1 cellular context compared by ENCODE assay signal in genomic region chr10:96651998-96652431, GRCh38.
TF ChIP-seq lines count a peak whose summit lies in the region.

No MANE protein-coding gene starts in this region.

TF ChIP-seq in GM12878, 131 proteins besides CTCF, POLR2A, EP300 and RAD21 (continued from another document and continues in another):
- no peak for TF ChIP-seq PRDM15 (CRISPR knock-in tag; IDR thresholded peaks at IDR 0.05)
- peak; percentile 99 for TF ChIP-seq IKZF2 (IDR thresholded peaks at IDR 0.05)
- TF ChIP-seq ZBTB11 (CRISPR knock-in tag; IDR thresholded peaks at IDR 0.05) = no peak
- peak; percentile 83 for TF ChIP-seq BCL3 (IDR thresholded peaks at IDR 0.05; ENCODE audit: borderline replicate concordance, insufficient read depth, low read depth, low read length, poor library complexity, severe bottlenecking)
- TF ChIP-seq SMAD1 (IDR thresholded peaks at IDR 0.05; ENCODE audit: low read depth, partially characterized antibody) = no peak
- TF ChIP-seq ZBTB40 (IDR thresholded peaks at IDR 0.05; ENCODE audit: borderline replicate concordance) = peak; percentile 29; the same call in 1 of the 2 replicates
- no peak for TF ChIP-seq NFXL1 (IDR thresholded peaks at IDR 0.05; ENCODE audit: borderline replicate concordance)
- no peak for TF ChIP-seq USF2 (IDR thresholded peaks at IDR 0.05; ENCODE audit: borderline replicate concordance, low read depth, low read length)
- no peak for TF ChIP-seq CEBPZ (IDR thresholded peaks at IDR 0.05; ENCODE audit: low read depth, low read length)
- TF ChIP-seq RBBP5 (conservative IDR thresholded peaks at IDR 0.05) = no peak
- no peak for TF ChIP-seq NFYA (IDR thresholded peaks at IDR 0.05; ENCODE audit: borderline replicate concordance, low read depth, low read length)
- no peak for TF ChIP-seq SIN3A (IDR thresholded peaks at IDR 0.05; ENCODE audit: low read depth, low read length)
- no peak for TF ChIP-seq ZNF622 (IDR thresholded peaks at IDR 0.05)
- TF ChIP-seq CHD4 (IDR thresholded peaks at IDR 0.05) = no peak
- TF ChIP-seq ELK1 (IDR thresholded peaks at IDR 0.05; ENCODE audit: low read depth, low read length) = no peak
- peak; percentile 63 for TF ChIP-seq SKIL (IDR thresholded peaks at IDR 0.05; ENCODE audit: low read depth, poor library complexity, severe bottlenecking)
- TF ChIP-seq RB1 (IDR thresholded peaks at IDR 0.05; ENCODE audit: borderline replicate concordance) = no peak
- peak; percentile 82; the same call in 1 of the 2 replicates for TF ChIP-seq MTA3 (IDR thresholded peaks at IDR 0.05; ENCODE audit: borderline replicate concordance, low read length)
- peak; percentile 97 for TF ChIP-seq MEF2A (IDR thresholded peaks at IDR 0.05; ENCODE audit: insufficient read depth, low read depth, low read length)
- TF ChIP-seq USF1 (IDR thresholded peaks at IDR 0.05; ENCODE audit: borderline replicate concordance, extremely low read length, insufficient read depth, low read depth, low read length) = no peak
- no peak for TF ChIP-seq BCLAF1 (IDR thresholded peaks at IDR 0.05)
- no peak for TF ChIP-seq RCOR1 (conservative IDR thresholded peaks at IDR 0.05; ENCODE audit: low read depth, low read length)
